Comparison of ENCODE assay signal across 1 cellular context in genomic region chr11:18618341-18619025, GRCh38.
TF ChIP-seq lines count a peak whose summit lies in the region.

No MANE protein-coding gene starts in this region.

TF ChIP-seq in IMR-90, 13 proteins besides CTCF, POLR2A, EP300 and RAD21:
- TF ChIP-seq RCOR1 (IDR thresholded peaks at IDR 0.05; ENCODE audit: insufficient replicate concordance, low read length): no peak
- TF ChIP-seq RFX5 (IDR thresholded peaks at IDR 0.05; ENCODE audit: low read depth, low read length): no peak
- TF ChIP-seq SMC3 (IDR thresholded peaks at IDR 0.05; ENCODE audit: low read depth, low read length): no peak
- no peak for TF ChIP-seq FOS (IDR thresholded peaks at IDR 0.05; ENCODE audit: low read depth, low read length)
- TF ChIP-seq CHD1 (IDR thresholded peaks at IDR 0.05; ENCODE audit: low read depth, low read length): no peak
- TF ChIP-seq NFE2L2 (IDR thresholded peaks at IDR 0.05; ENCODE audit: low read depth, low read length): no peak
- no peak for TF ChIP-seq MXI1 (IDR thresholded peaks at IDR 0.05; ENCODE audit: borderline replicate concordance, low read depth, low read length)
- TF ChIP-seq ELK1 (IDR thresholded peaks at IDR 0.05; ENCODE audit: borderline replicate concordance, low read depth, low read length): no peak
- no peak for TF ChIP-seq BHLHE40 (IDR thresholded peaks at IDR 0.05; ENCODE audit: low read depth, low read length)
- no peak for TF ChIP-seq CEBPB (IDR thresholded peaks at IDR 0.05; ENCODE audit: low read depth, low read length)
- no peak for TF ChIP-seq MAFK (IDR thresholded peaks at IDR 0.05; ENCODE audit: low read depth, low read length)
- TF ChIP-seq USF2 (IDR thresholded peaks at IDR 0.05; ENCODE audit: low read depth, low read length): no peak
- no peak for TF ChIP-seq MAZ (IDR thresholded peaks at IDR 0.05; ENCODE audit: borderline replicate concordance, low read depth, low read length)
TF ChIP-seq in IMR-90: peak in this region for 0.
